8 cellular contexts compared by ENCODE assay signal in genomic region chr20:8131598-8132014, GRCh38. TPM values are rescaled to one million over a fixed set of nuclear protein-coding genes. Genes with fewer than 3 reads are reported as not detected.
DNase-seq lines count a peak whose midpoint lies in the region; ATAC-seq, FAIRE-seq and TF ChIP-seq lines count a peak whose summit lies in the region.

No MANE protein-coding gene starts in this region.

- no peak overlapping the region for H4K8ac ChIP-seq in mesendoderm (ENCODE audit: low read depth, low read length)

- H3K23ac ChIP-seq in mesendoderm (ENCODE audit: low read length): no peak overlapping the region

- H2BK120ac ChIP-seq in mesendoderm (ENCODE audit: low read depth, low read length): no peak overlapping the region

- peak; percentile 9 for ATAC-seq in GM19463 (IDR thresholded peaks at IDR 0.05; ENCODE audit: unreplicated experiment)

- H3K9ac ChIP-seq in mesendoderm (ENCODE audit: low read length): peak overlapping the region; percentile 37

- H3K36me3 ChIP-seq in BE2C: no peaks in the 10 kb centered on the region; the same call in 1 of the 2 replicates
- H3K36me3 ChIP-seq in mesendoderm (ENCODE audit: control insufficient read depth, insufficient read depth, low read length): no peaks in the 10 kb centered on the region

- peak overlapping the region; percentile 36 for H3K27ac ChIP-seq in caudate nucleus (ENCODE audit: low read depth, low read length)
- no peak overlapping the region for H3K27ac ChIP-seq in mesendoderm (ENCODE audit: low read depth, low read length)

- FAIRE-seq in H54 (lab: Jason Lieb, UNC): no peak

- no peak overlapping the region for H2BK15ac ChIP-seq in mesendoderm (replicated peaks; ENCODE audit: low read depth)

- H3K4ac ChIP-seq in mesendoderm (ENCODE audit: low read depth, low read length): no peak overlapping the region

- H3K79me2 ChIP-seq in mesendoderm (ENCODE audit: control insufficient read depth, insufficient read depth, low read length): no peaks in the 10 kb centered on the region

- TF ChIP-seq CTCF in BE2C (IDR thresholded peaks at IDR 0.05; ENCODE audit: low read depth, low read length): no peak
- no peak for TF ChIP-seq CTCF in NB4 (IDR thresholded peaks at IDR 0.05; ENCODE audit: low read depth, low read length)

- no CpG with 5 or more reads among the region's 18 CpGs for WGBS in mesendoderm (ENCODE audit: extremely low coverage, insufficient coverage, low lambda C conversion rate)

- H3K4me2 ChIP-seq in mesendoderm (ENCODE audit: low read length): peak overlapping the region; percentile 60

- H3K27me3 ChIP-seq in BE2C: no peaks in the 10 kb centered on the region
- peaks cover 12% of the 10 kb centered on the region for H3K27me3 ChIP-seq in mesendoderm (ENCODE audit: insufficient read depth, low read length, poor library complexity)

- no peaks in the 10 kb centered on the region for H3K9me3 ChIP-seq in BE2C

- peak overlapping the region; percentile 75 for H3K56ac ChIP-seq in mesendoderm (ENCODE audit: low read length)

- no peak overlapping the region for H2BK5ac ChIP-seq in mesendoderm (ENCODE audit: low read length)

- DNase-seq in BE2C (no peak), NB4 (ENCODE audit: low read depth) (no peak), caudate nucleus (lab: John Stamatoyannopoulos, UW) (peak in 7 of 61 donors; percentile 8 to 71 (median 61)), mesendoderm (no peak), DMS79 (lab: John Stamatoyannopoulos, UW) (no peak), H54 (ENCODE audit: insufficient read length, low spot score) (no peak)
- no peak for DNase-seq in stimulated activated CD4-positive, alpha-beta T cell treated with anti-CD3 and anti-CD28 coated beads, Interleukin-4, amount 100 ng/mL, for 24 hours

- no peak overlapping the region for H2AK5ac ChIP-seq in mesendoderm (ENCODE audit: low read length)

- H3K4me1 ChIP-seq in BE2C: peaks cover 13% of the 10 kb centered on the region; the same call in 1 of the 2 replicates
- peaks cover 9% of the 10 kb centered on the region for H3K4me1 ChIP-seq in mesendoderm (ENCODE audit: control insufficient read depth, low read depth, low read length)

- no peak overlapping the region for H4K5ac ChIP-seq in mesendoderm (ENCODE audit: low read length)

- TF ChIP-seq POLR2A in NB4 (IDR thresholded peaks at IDR 0.05; ENCODE audit: extremely low read depth, insufficient read length) (no peak), H54 (IDR thresholded peaks at IDR 0.05; ENCODE audit: low read depth, low read length) (no peak)

- H3K18ac ChIP-seq in mesendoderm (ENCODE audit: low read length): peak overlapping the region; percentile 44

- no peaks in the 10 kb centered on the region for H3K79me1 ChIP-seq in mesendoderm (ENCODE audit: low read length)

- H3K4me3 ChIP-seq in BE2C (ENCODE audit: low read depth, low read length) (peak overlapping the region; percentile 79), NB4 (ENCODE audit: low read depth, low read length) (peak overlapping the region; percentile 32), mesendoderm (ENCODE audit: low read length) (no peak overlapping the region)

RNA-seq across cellular contexts. Expression of gene PLCB1, which starts 0.5 kb away (rescaled TPM):
- polyA plus RNA-seq in BE2C (2012; ENCODE audit: insufficient read depth, insufficient read length, low read depth): 42.4 TPM
- 4.6 TPM for polyA plus RNA-seq in mesendoderm (2013, experiment 1 of 2)
- polyA plus RNA-seq in mesendoderm (2013, experiment 2 of 2): 5.1 TPM
